ENCODE assay signal across 11 cellular contexts in the genomic region with DNA sequence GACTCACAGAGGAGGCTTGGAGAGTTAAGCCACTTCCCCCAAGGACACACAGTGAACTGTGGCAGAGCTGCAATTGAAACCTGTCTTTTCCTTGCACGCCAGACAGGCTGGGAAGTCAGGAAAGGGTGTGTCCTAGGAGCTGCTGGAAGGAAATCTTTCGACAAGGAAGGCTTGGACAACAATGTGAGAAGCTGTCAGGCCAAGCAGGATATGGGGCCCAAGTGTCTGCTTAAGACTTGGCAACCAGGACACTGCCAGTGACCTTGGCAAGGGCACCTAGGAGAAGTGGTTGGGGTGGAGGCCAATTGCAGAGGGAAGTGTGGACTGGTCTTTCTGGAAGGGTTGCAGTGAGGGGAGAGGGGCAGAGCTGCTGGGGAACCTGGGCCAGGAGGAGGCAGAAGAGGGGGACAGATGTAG. TPM values are rescaled to one million over a fixed set of nuclear protein-coding genes. Genes with fewer than 3 reads are reported as not detected.
DNase-seq lines count a peak whose midpoint lies in the region; ATAC-seq and TF ChIP-seq lines count a peak whose summit lies in the region.
"Had no signal": no experiment of that assay in that cellular context is flagged by ENCODE, and none has a peak within 500 bp of the region (broad histone marks: within the 10 kb centered on the region; RNA-seq: fewer than 3 reads in every experiment).

No MANE protein-coding gene starts in this region.

- H3K4me1 ChIP-seq in CD4-positive, CD25-positive, alpha-beta regulatory T cell (ENCODE audit: control insufficient read depth, insufficient read depth, low read length, poor library complexity, severe bottlenecking), result peaks cover 21% of the 10 kb centered on the region
- peaks cover 59 to 67% (median 62%) of the 10 kb centered on the region in 4 donors for H3K4me1 ChIP-seq in esophagus muscularis mucosa

- no peak for ATAC-seq in CD4-positive, CD25-positive, alpha-beta regulatory T cell (ENCODE audit: low read depth in 2 of 2)
- no peak for ATAC-seq in HG03378 (IDR thresholded peaks at IDR 0.05; ENCODE audit: unreplicated experiment)
- ATAC-seq: stimulated activated naive B cell treated with anti-CD40 and anti-IgM and Interleukin-4, amounts not matched to agents 10 μg/mL and 1 μg/mL and 100 μg/mL, for 72 hours had no signal

- TF ChIP-seq POLR2A in esophagus muscularis mucosa (IDR thresholded peaks at IDR 0.05; ENCODE audit: low read depth), result no peak

- H3K27ac Mint-ChIP-seq in CD4-positive, CD25-positive, alpha-beta regulatory T cell, result no peak overlapping the region
- no peak overlapping the region for H3K27ac Mint-ChIP-seq in nephron progenitor cell

- H3K36me3 Mint-ChIP-seq in CD4-positive, CD25-positive, alpha-beta regulatory T cell, result no peaks in the 10 kb centered on the region
- no peaks in the 10 kb centered on the region for H3K36me3 Mint-ChIP-seq in nephron progenitor cell (ENCODE audit: low read depth)

- H3K27me3 Mint-ChIP-seq in CD4-positive, CD25-positive, alpha-beta regulatory T cell, result no peaks in the 10 kb centered on the region
- H3K27me3 Mint-ChIP-seq in nephron progenitor cell (ENCODE audit: low read depth, poor library complexity), result peaks cover 47% of the 10 kb centered on the region
- H3K27me3 Mint-ChIP-seq: stimulated activated naive B cell treated with anti-CD40 and anti-IgM and Interleukin-4, amounts not matched to agents 10 μg/mL and 1 μg/mL and 100 μg/mL, for 72 hours had no signal

- peak overlapping the region in 3 of 4 donors; percentile 28 to 91 (median 83) for H3K4me3 Mint-ChIP-seq in CD4-positive, CD25-positive, alpha-beta regulatory T cell
- H3K4me3 Mint-ChIP-seq in nephron progenitor cell, result peak overlapping the region; percentile 33
- H3K4me3 Mint-ChIP-seq: stimulated activated naive B cell treated with anti-CD40 and anti-IgM and Interleukin-4, amounts not matched to agents 10 μg/mL and 1 μg/mL and 100 μg/mL, for 72 hours had no signal

- TF ChIP-seq CTCF in esophagus muscularis mucosa (IDR thresholded peaks at IDR 0.05) (no peak), nephron progenitor cell (IDR thresholded peaks at IDR 0.05) (no peak)

- H3K4me1 Mint-ChIP-seq in CD4-positive, CD25-positive, alpha-beta regulatory T cell, result peaks cover 0 to 28% (median 19%) of the 10 kb centered on the region in 4 donors
- peaks cover 65% of the 10 kb centered on the region for H3K4me1 Mint-ChIP-seq in nephron progenitor cell

- H3K4me3 ChIP-seq in CD4-positive, CD25-positive, alpha-beta regulatory T cell (ENCODE audit: low read depth, low read length), result no peak overlapping the region
- H3K4me3 ChIP-seq in esophagus muscularis mucosa, result no peak overlapping the region

- H3K27ac ChIP-seq in CD4-positive, CD25-positive, alpha-beta regulatory T cell (ENCODE audit: insufficient read depth, low read length, poor library complexity, severe bottlenecking), result no peak overlapping the region
- peak overlapping the region; percentile 82 to 91 (median 88) for H3K27ac ChIP-seq in esophagus muscularis mucosa (replicated peaks in 1 of 4)

- no peaks in the 10 kb centered on the region for H3K9me3 ChIP-seq in CD4-positive, CD25-positive, alpha-beta regulatory T cell (ENCODE audit: control insufficient read depth in 2 of 2, low read length in 2 of 2)
- no peaks in the 10 kb centered on the region for H3K9me3 ChIP-seq in esophagus muscularis mucosa

- intact Hi-C loops in esophagus muscularis mucosa (cut with DNase I), result no loop called here

- no peaks in the 10 kb centered on the region for H3K9me3 Mint-ChIP-seq in CD4-positive, CD25-positive, alpha-beta regulatory T cell
- no peaks in the 10 kb centered on the region for H3K9me3 Mint-ChIP-seq in nephron progenitor cell
- H3K9me3 Mint-ChIP-seq: stimulated activated naive B cell treated with anti-CD40 and anti-IgM and Interleukin-4, amounts not matched to agents 10 μg/mL and 1 μg/mL and 100 μg/mL, for 72 hours had no signal

- no peaks in the 10 kb centered on the region for H3K36me3 ChIP-seq in CD4-positive, CD25-positive, alpha-beta regulatory T cell (ENCODE audit: control insufficient read depth, insufficient read depth, low read length)
- H3K36me3 ChIP-seq in esophagus muscularis mucosa, result no peaks in the 10 kb centered on the region

- DNase-seq in CD4-positive, CD25-positive, alpha-beta regulatory T cell, result no peak
- DNase-seq in NOMO-1 treated with DMSO at 0.1 percent for 48 hours (lab: John Stamatoyannopoulos, UW; ENCODE audit: unreplicated experiment) (peak; percentile 37), esophagus muscularis mucosa (ENCODE audit: extremely low spot score) (no peak), nephron progenitor cell (no peak), NCI-H2029 treated with DMSO at 0.1 percent for 48 hours (lab: John Stamatoyannopoulos, UW) (no peak), NCI-H510A treated with DMSO at 0.1 percent for 48 hours (lab: John Stamatoyannopoulos, UW) (no peak), dedifferentiated amniotic fluid mesenchymal stem cell (ENCODE audit: extremely low spot score) (no peak)
- DNase-seq: NCI-H1694 treated with DMSO at 0.1 percent for 48 hours; retina; stimulated activated naive B cell treated with anti-CD40 and anti-IgM and Interleukin-4, amounts not matched to agents 10 μg/mL and 1 μg/mL and 100 μg/mL, for 72 hours had no signal

- no peaks in the 10 kb centered on the region for H3K27me3 ChIP-seq in CD4-positive, CD25-positive, alpha-beta regulatory T cell (ENCODE audit: control insufficient read depth, insufficient read depth, low read length)
- no peaks in the 10 kb centered on the region for H3K27me3 ChIP-seq in esophagus muscularis mucosa

- 29% methylated on average over 2 of the region's 2 CpGs for WGBS in esophagus muscularis mucosa

- no peak for TF ChIP-seq EP300 in esophagus muscularis mucosa (IDR thresholded peaks at IDR 0.05)

RNA-seq across cellular contexts. Expression of gene CAMKK1, which starts 2.1 kb away (rescaled TPM):
- total RNA-seq in CD4-positive, CD25-positive, alpha-beta regulatory T cell, result 3.2 TPM
- under 1 TPM; 0.09 to 0.96 (median 0.72) TPM for polyA plus RNA-seq in CD4-positive, CD25-positive, alpha-beta regulatory T cell
- total RNA-seq in esophagus muscularis mucosa, result 1 to 10 TPM; 2.9 to 8.8 (median 4.4) TPM

RNA-seq across cellular contexts. Expression of gene P2RX1, which starts 21.3 kb away (rescaled TPM):
- 2.3 TPM for total RNA-seq in CD4-positive, CD25-positive, alpha-beta regulatory T cell
- polyA plus RNA-seq in CD4-positive, CD25-positive, alpha-beta regulatory T cell, result not detected
- 10 to 100 TPM in 2 of 4 donors, 1 to 10 TPM in 2; 3.7 to 26.0 (median 10.2) TPM for total RNA-seq in esophagus muscularis mucosa

RNA-seq across cellular contexts. Expression of gene NCBP3, which starts 48.9 kb away (rescaled TPM):
- total RNA-seq in CD4-positive, CD25-positive, alpha-beta regulatory T cell, result 46.0 TPM
- 10 to 100 TPM; 10.5 to 15.7 (median 12.2) TPM for polyA plus RNA-seq in CD4-positive, CD25-positive, alpha-beta regulatory T cell
- total RNA-seq in esophagus muscularis mucosa, result 10 to 100 TPM; 15.0 to 33.9 (median 21.9) TPM
